In the genomic region with DNA sequence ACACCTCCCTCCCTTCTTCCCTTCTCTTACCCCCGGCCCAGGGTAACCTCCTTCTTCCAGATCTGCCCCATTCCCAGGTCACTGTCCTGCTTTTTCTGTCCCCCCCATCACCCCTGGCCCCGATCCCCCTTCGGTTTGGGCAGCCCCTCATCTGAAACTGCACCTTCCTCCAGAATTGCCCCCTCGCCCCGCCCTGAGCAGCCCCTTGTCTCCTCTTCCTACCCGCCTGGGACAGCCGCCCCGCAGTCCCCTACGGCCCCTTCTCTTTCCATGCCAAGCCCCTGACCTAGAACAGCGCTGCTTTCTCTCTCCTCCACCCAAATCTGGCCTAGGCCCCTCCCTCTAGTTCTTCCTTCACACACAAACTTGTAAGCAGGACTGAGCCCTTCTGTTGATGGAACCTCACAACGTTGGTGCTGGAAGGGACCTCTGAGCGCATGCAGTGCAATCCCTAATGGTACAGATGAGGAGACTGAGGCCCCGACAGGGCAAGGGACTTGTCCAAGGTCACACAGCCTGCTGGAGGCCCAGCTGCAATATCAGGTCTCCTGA, we compare ENCODE assay signal across 9 cellular contexts. TPM values are rescaled to one million over a fixed set of nuclear protein-coding genes. Genes with fewer than 3 reads are reported as not detected.
A peak's percentile ranks its signal among the peaks of the same experiment; 100 is the strongest.
DNase-seq lines count a peak whose midpoint lies in the region; ATAC-seq, FAIRE-seq and TF ChIP-seq lines count a peak whose summit lies in the region.
"Had no signal": no experiment of that assay in that cellular context is flagged by ENCODE, and none has a peak within 500 bp of the region (broad histone marks: within the 10 kb centered on the region; RNA-seq: fewer than 3 reads in every experiment).

No MANE protein-coding gene starts in this region.

- H3K9ac ChIP-seq in HepG2 (ENCODE audit: insufficient read depth, low read depth, low read length) = peak overlapping the region; percentile 85

- DNase-seq in CD8-positive, alpha-beta T cell = peak in 2 of 7 experiments; percentile 23 to 54
- DNase-seq in NAMALWA (ENCODE audit: low spot score) (peak; percentile 46), HepG2 (ENCODE audit: low spot score) (no peak), SHP77 (lab: John Stamatoyannopoulos, UW) (no peak), amniotic stem cell (lab: John Stamatoyannopoulos, UW) (no peak)

- ATAC-seq in CD8-positive, alpha-beta T cell = no peak
- ATAC-seq in HepG2 (peak; percentile 25), GM18858 (IDR thresholded peaks at IDR 0.05; ENCODE audit: unreplicated experiment) (no peak)

- in situ Hi-C loops in HepG2 (cut with HindIII; ENCODE audit: extremely low pct_ligation_motif_present, low pct_unique_long_range_greater_than_20kb) = no loop called here

- TF ChIP-seq POLR2A in HepG2 (IDR thresholded peaks at IDR 0.05; ENCODE audit: insufficient read depth in 1 of 2, low read depth in 2 of 2, low read length in 2 of 2) = no peak

- CTCF ChIA-PET in CD8-positive, alpha-beta T cell (lab: Charles Lee) = interaction anchor here (1.3 to 1.4 kb wide), 3 partner anchors 20 to 29 kb away, joined by 3 to 7 read pairs (median 3); a partner anchor contains a TSS
- CTCF ChIA-PET in HepG2 (lab: Yijun Ruan, JAX; ENCODE audit: low intra/inter-chr PET ratio, low total read pairs) = no interaction called here

- WGBS in HepG2 (ENCODE audit: low lambda C conversion rate) = 6% methylated on average over 13 of the region's 13 CpGs
- WGBS in thymus = 13% methylated on average over 13 of the region's 13 CpGs

- H3K4me2 ChIP-seq in HepG2 (ENCODE audit: low read depth, low read length) = peak overlapping the region; percentile 98

- POLR2A ChIA-PET in CD8-positive, alpha-beta T cell (lab: Charles Lee) = interaction anchor here (0.8 to 3.4 kb wide), 17 partner anchors 10 to 189 kb away, joined by 3 to 43 read pairs (median 4); a partner anchor contains a TSS
- POLR2A ChIA-PET in HepG2 (lab: Yijun Ruan, JAX) = interaction anchor here (1.0 to 2.7 kb wide), 19 partner anchors 10 to 492 kb away, joined by 3 to 55 read pairs (median 16); a partner anchor contains a TSS

- TF ChIP-seq CTCF in CD8-positive, alpha-beta T cell (IDR thresholded peaks at IDR 0.05) = no peak
- TF ChIP-seq CTCF in brain (conservative IDR thresholded peaks at IDR 0.05) = no peak
- TF ChIP-seq CTCF in HepG2 (CRISPR knock-in tag; IDR thresholded peaks at IDR 0.05) = no peak

- peaks cover 33% of the 10 kb centered on the region for H3K36me3 Mint-ChIP-seq in CD8-positive, alpha-beta T cell
- H3K36me3 Mint-ChIP-seq in brain = no peaks in the 10 kb centered on the region

- H3K36me3 ChIP-seq in CD8-positive, alpha-beta T cell (ENCODE audit: insufficient read depth, low read length) = peaks cover 5% of the 10 kb centered on the region
- H3K36me3 ChIP-seq in HepG2 (replicated peaks in 1 of 2; ENCODE audit: control insufficient read depth in 1 of 2, insufficient read depth in 2 of 2, low read length in 2 of 2) = peaks cover 3 to 16% of the 10 kb centered on the region in 2 experiments; a peak in 4 of 5 replicates
- peaks cover 22% of the 10 kb centered on the region for H3K36me3 ChIP-seq in thymus (ENCODE audit: control insufficient read depth, insufficient read depth)

- TF ChIP-seq EP300 in HepG2 (IDR thresholded peaks at IDR 0.05; ENCODE audit: low read depth in 2 of 2, low read length in 2 of 2) (no peak), HepG2 (CRISPR knock-in tag; IDR thresholded peaks at IDR 0.05; ENCODE audit: borderline replicate concordance) (no peak)

- no peaks in the 10 kb centered on the region for H3K9me3 ChIP-seq in CD8-positive, alpha-beta T cell (ENCODE audit: low read length)
- H3K9me3 ChIP-seq in HepG2 (ENCODE audit: low read length) (no peaks in the 10 kb centered on the region), thymus (ENCODE audit: control insufficient read depth) (no peaks in the 10 kb centered on the region)

- no peaks in the 10 kb centered on the region for H3K9me3 Mint-ChIP-seq in CD8-positive, alpha-beta T cell
- no peaks in the 10 kb centered on the region for H3K9me3 Mint-ChIP-seq in brain

- H3K4me1 Mint-ChIP-seq in CD8-positive, alpha-beta T cell (ENCODE audit: low read depth) = peaks cover 55% of the 10 kb centered on the region
- peaks cover 49% of the 10 kb centered on the region for H3K4me1 Mint-ChIP-seq in brain

- no peak for FAIRE-seq in HepG2 (lab: Jason Lieb, UNC)

- intact Hi-C loops in CD8-positive, alpha-beta T cell (cut with DNase I, micrococcal nuclease) = loop anchor here (1.0 to 5.0 kb wide), 5 partner anchors 28 to 1198 kb away; a partner anchor contains a TSS
- intact Hi-C loops in HepG2 (cut with micrococcal nuclease; ENCODE audit: unreplicated experiment) = loop anchor here (1.0 kb wide), 1 partner anchor 28 kb away; a partner anchor contains a TSS

- no peak overlapping the region for H2AFZ ChIP-seq in HepG2 (ENCODE audit: low read length)

- no peaks in the 10 kb centered on the region for H3K27me3 ChIP-seq in CD8-positive, alpha-beta T cell (ENCODE audit: insufficient read depth, low read length)
- no peaks in the 10 kb centered on the region; a peak in 1 of 5 replicates for H3K27me3 ChIP-seq in HepG2 (ENCODE audit: control insufficient read depth in 1 of 2, insufficient read depth in 2 of 2, low read length in 2 of 2)
- H3K27me3 ChIP-seq in thymus (ENCODE audit: control insufficient read depth, insufficient read depth) = no peaks in the 10 kb centered on the region

- H3K4me3 Mint-ChIP-seq in CD8-positive, alpha-beta T cell = peak overlapping the region; percentile 94
- H3K4me3 Mint-ChIP-seq in brain = peak overlapping the region; percentile 89 to 94 (median 94)

- H3K79me2 ChIP-seq in HepG2 (ENCODE audit: insufficient read depth, low read length) = peaks cover 20% of the 10 kb centered on the region

- H3K27ac ChIP-seq in CD8-positive, alpha-beta T cell (ENCODE audit: low read depth, low read length) = peak overlapping the region; percentile 64
- H3K27ac ChIP-seq in HepG2 (ENCODE audit: extremely low read length, insufficient read depth, low read length) (peak overlapping the region; percentile 62), thymus (ENCODE audit: low read depth) (no peak overlapping the region)

- H4K20me1 ChIP-seq in HepG2 (ENCODE audit: insufficient read depth, low read length) = no peaks in the 10 kb centered on the region

- BruUV-seq in HepG2 (replicated peaks; lab: Mats Ljungman, UMichigan) = no TSS peak

- no peaks in the 10 kb centered on the region for H3K27me3 Mint-ChIP-seq in CD8-positive, alpha-beta T cell (ENCODE audit: low read depth)
- H3K27me3 Mint-ChIP-seq in brain = peaks cover 15% of the 10 kb centered on the region

- TF ChIP-seq RAD21 in HepG2 (CRISPR knock-in tag; IDR thresholded peaks at IDR 0.05) = no peak

- H3K27ac Mint-ChIP-seq in CD8-positive, alpha-beta T cell = peak overlapping the region; percentile 85
- peak overlapping the region; percentile 69 to 100 (median 97) for H3K27ac Mint-ChIP-seq in brain

- peaks cover 37% of the 10 kb centered on the region for H3K4me1 ChIP-seq in CD8-positive, alpha-beta T cell (ENCODE audit: insufficient read depth, low read length)
- H3K4me1 ChIP-seq in HepG2 (ENCODE audit: insufficient read depth, low read length) (peaks cover 45% of the 10 kb centered on the region), thymus (ENCODE audit: control insufficient read depth, insufficient read depth, low read length) (peaks cover 20% of the 10 kb centered on the region)

- H3K4me3 ChIP-seq in CD8-positive, alpha-beta T cell (ENCODE audit: low read depth, low read length) = peak overlapping the region; percentile 86
- H3K4me3 ChIP-seq in HepG2 (replicated peaks in 1 of 3; ENCODE audit: insufficient read depth in 1 of 3, low read depth in 2 of 3, low read length in 3 of 3) = peak overlapping the region; percentile 88 to 99 (median 92)
- H3K4me3 ChIP-seq in thymus (ENCODE audit: low read length) = peak overlapping the region; percentile 83

RNA-seq across cellular contexts. Expression of a gene that starts 0.6 kb away (rescaled TPM):
- total RNA-seq in CD8-positive, alpha-beta T cell = 10 to 100 TPM; 14.1 to 19.5 TPM
- polyA plus RNA-seq in brain (ENCODE audit: insufficient read depth, low read depth, low replicate concordance) (120 TPM), HepG2 (2011; rRNA removed) (39.4 and 53.7 TPM in 2 replicates), thymus (25.0 TPM)
- 55.6 and 60.4 TPM in 2 replicates for total RNA-seq in HepG2 (2016; rRNA removed; fragmentation: Illumina TruSeq; extraction: Trizol)
- 8.7 and 10.0 TPM in 2 replicates for total RNA-seq in HepG2 (2016; cell fraction: cytosol; rRNA removed; fragmentation: Illumina TruSeq; extraction: Trizol; ENCODE audit: low read depth)
- 50.4 and 57.8 TPM in 2 replicates for total RNA-seq in HepG2 (2016; cell fraction: insoluble cytoplasmic fraction; rRNA removed; fragmentation: Illumina TruSeq; extraction: Trizol)
- 26.0 and 26.2 TPM in 2 replicates for total RNA-seq in HepG2 (2016; cell fraction: membrane; rRNA removed; fragmentation: Illumina TruSeq; extraction: Trizol)
- total RNA-seq in HepG2 (2016; cell fraction: nucleus; rRNA removed; fragmentation: Illumina TruSeq; extraction: Trizol) = 32.7 and 35.1 TPM in 2 replicates
- polyA plus RNA-seq in HepG2 (2011; cell fraction: cytosol; rRNA removed) = 41.3 and 44.3 TPM in 2 replicates
- polyA plus RNA-seq in HepG2 (2011; cell fraction: nucleus; rRNA removed) = 50.5 and 51.8 TPM in 2 replicates
- polyA plus RNA-seq in HepG2 (2012) = 34.9 and 36.8 TPM in 2 replicates
- 7.3 and 8.1 TPM in 2 replicates for polyA plus RNA-seq in HepG2 (2016; cell fraction: cytosol; fragmentation: Illumina TruSeq; extraction: Trizol; ENCODE audit: low read depth)
- polyA plus RNA-seq in HepG2 (2016; cell fraction: insoluble cytoplasmic fraction; fragmentation: Illumina TruSeq; extraction: Trizol; ENCODE audit: low read depth) = 57.4 and 66.7 TPM in 2 replicates
- polyA plus RNA-seq in HepG2 (2016; cell fraction: membrane; fragmentation: Illumina TruSeq; extraction: Trizol; ENCODE audit: low read depth) = 15.9 and 19.4 TPM in 2 replicates
- polyA plus RNA-seq in HepG2 (2016; cell fraction: nucleus; fragmentation: Illumina TruSeq; extraction: Trizol; ENCODE audit: insufficient read depth, low read depth) = 64.1 and 68.3 TPM in 2 replicates
- 93.1 and 95.5 TPM in 2 replicates for polyA minus RNA-seq in HepG2 (2011; rRNA and poly(A)+ RNA removed; ENCODE audit: low replicate concordance)
- polyA minus RNA-seq in HepG2 (2011; cell fraction: cytosol; rRNA and poly(A)+ RNA removed) = 33.1 and 38.4 TPM in 2 replicates
- polyA minus RNA-seq in HepG2 (2011; cell fraction: nucleus; rRNA and poly(A)+ RNA removed) = 16.5 and 18.2 TPM in 2 replicates

RNA-seq across cellular contexts. Expression of a gene that starts 6.0 kb away (rescaled TPM):
- total RNA-seq in CD8-positive, alpha-beta T cell = 1 to 10 TPM; 6.7 to 6.8 TPM
- 69.7 TPM for polyA plus RNA-seq in brain (ENCODE audit: insufficient read depth, low read depth, low replicate concordance)
- total RNA-seq in HepG2 (2016; rRNA removed; fragmentation: Illumina TruSeq; extraction: Trizol) = 3.6 and 5.1 TPM in 2 replicates
- total RNA-seq in HepG2 (2016; cell fraction: cytosol; rRNA removed; fragmentation: Illumina TruSeq; extraction: Trizol; ENCODE audit: low read depth) = 0.61 and 1.2 TPM in 2 replicates
- 2.9 and 4.9 TPM in 2 replicates for total RNA-seq in HepG2 (2016; cell fraction: insoluble cytoplasmic fraction; rRNA removed; fragmentation: Illumina TruSeq; extraction: Trizol)
- total RNA-seq in HepG2 (2016; cell fraction: membrane; rRNA removed; fragmentation: Illumina TruSeq; extraction: Trizol) = 2.1 TPM in 2 replicates
- total RNA-seq in HepG2 (2016; cell fraction: nucleus; rRNA removed; fragmentation: Illumina TruSeq; extraction: Trizol) = 5.5 and 5.6 TPM in 2 replicates
- 6.7 and 8.5 TPM in 2 replicates for polyA plus RNA-seq in HepG2 (2011; rRNA removed)
- polyA plus RNA-seq in HepG2 (2011; cell fraction: cytosol; rRNA removed) = 5.0 and 6.5 TPM in 2 replicates
- 46.4 and 54.7 TPM in 2 replicates for polyA plus RNA-seq in HepG2 (2011; cell fraction: nucleus; rRNA removed)
- 8.5 and 12.2 TPM in 2 replicates for polyA plus RNA-seq in HepG2 (2012)
- 0.38 and 0.54 TPM in 2 replicates for polyA plus RNA-seq in HepG2 (2016; cell fraction: cytosol; fragmentation: Illumina TruSeq; extraction: Trizol; ENCODE audit: low read depth)
- polyA plus RNA-seq in HepG2 (2016; cell fraction: insoluble cytoplasmic fraction; fragmentation: Illumina TruSeq; extraction: Trizol; ENCODE audit: low read depth) = 2.3 and 3.1 TPM in 2 replicates
- 1.00 and 1.0 TPM in 2 replicates for polyA plus RNA-seq in HepG2 (2016; cell fraction: membrane; fragmentation: Illumina TruSeq; extraction: Trizol; ENCODE audit: low read depth)
- polyA plus RNA-seq in HepG2 (2016; cell fraction: nucleus; fragmentation: Illumina TruSeq; extraction: Trizol; ENCODE audit: insufficient read depth, low read depth) = 8.5 and 8.9 TPM in 2 replicates
- polyA minus RNA-seq in HepG2 (2011; rRNA and poly(A)+ RNA removed; ENCODE audit: low replicate concordance) = 13.3 and 14.3 TPM in 2 replicates
- 4.7 and 7.1 TPM in 2 replicates for polyA minus RNA-seq in HepG2 (2011; cell fraction: cytosol; rRNA and poly(A)+ RNA removed)
- polyA minus RNA-seq in HepG2 (2011; cell fraction: nucleus; rRNA and poly(A)+ RNA removed) = 7.8 and 8.2 TPM in 2 replicates
- 16.6 TPM for polyA plus RNA-seq in thymus

RNA-seq across cellular contexts. Expression of a gene that starts 24.4 kb away (rescaled TPM):
- 1 to 10 TPM; 1.9 to 3.6 TPM for total RNA-seq in CD8-positive, alpha-beta T cell
- polyA plus RNA-seq in brain (ENCODE audit: insufficient read depth, low read depth, low replicate concordance) (0.32 TPM), HepG2 (2011; rRNA removed) (2.8 and 3.8 TPM in 2 replicates), thymus (2.6 TPM)
- total RNA-seq in HepG2 (2016; rRNA removed; fragmentation: Illumina TruSeq; extraction: Trizol) = 7.0 and 7.3 TPM in 2 replicates
- 3.1 and 3.3 TPM in 2 replicates for total RNA-seq in HepG2 (2016; cell fraction: cytosol; rRNA removed; fragmentation: Illumina TruSeq; extraction: Trizol; ENCODE audit: low read depth)
- 6.8 and 9.0 TPM in 2 replicates for total RNA-seq in HepG2 (2016; cell fraction: insoluble cytoplasmic fraction; rRNA removed; fragmentation: Illumina TruSeq; extraction: Trizol)
- 3.4 and 3.5 TPM in 2 replicates for total RNA-seq in HepG2 (2016; cell fraction: membrane; rRNA removed; fragmentation: Illumina TruSeq; extraction: Trizol)
- 3.4 and 3.9 TPM in 2 replicates for total RNA-seq in HepG2 (2016; cell fraction: nucleus; rRNA removed; fragmentation: Illumina TruSeq; extraction: Trizol)
- 4.4 and 5.1 TPM in 2 replicates for polyA plus RNA-seq in HepG2 (2011; cell fraction: cytosol; rRNA removed)
- polyA plus RNA-seq in HepG2 (2011; cell fraction: nucleus; rRNA removed) = 3.3 and 3.5 TPM in 2 replicates
- 1.8 and 3.1 TPM in 2 replicates for polyA plus RNA-seq in HepG2 (2012)
- 2.8 and 3.0 TPM in 2 replicates for polyA plus RNA-seq in HepG2 (2016; cell fraction: cytosol; fragmentation: Illumina TruSeq; extraction: Trizol; ENCODE audit: low read depth)
- 7.2 and 7.5 TPM in 2 replicates for polyA plus RNA-seq in HepG2 (2016; cell fraction: insoluble cytoplasmic fraction; fragmentation: Illumina TruSeq; extraction: Trizol; ENCODE audit: low read depth)
- polyA plus RNA-seq in HepG2 (2016; cell fraction: membrane; fragmentation: Illumina TruSeq; extraction: Trizol; ENCODE audit: low read depth) = 2.2 and 2.4 TPM in 2 replicates
- 6.3 and 6.4 TPM in 2 replicates for polyA plus RNA-seq in HepG2 (2016; cell fraction: nucleus; fragmentation: Illumina TruSeq; extraction: Trizol; ENCODE audit: insufficient read depth, low read depth)
- 0.33 and 2.7 TPM in 2 replicates for polyA minus RNA-seq in HepG2 (2011; rRNA and poly(A)+ RNA removed; ENCODE audit: low replicate concordance)
- polyA minus RNA-seq in HepG2 (2011; cell fraction: cytosol; rRNA and poly(A)+ RNA removed) = 0.79 and 1.4 TPM in 2 replicates
- 0.52 and 0.62 TPM in 2 replicates for polyA minus RNA-seq in HepG2 (2011; cell fraction: nucleus; rRNA and poly(A)+ RNA removed)
- total RNA-seq: HT1080 had no signal

RNA-seq across cellular contexts. Expression of a gene that starts 28.7 kb away (rescaled TPM):
- total RNA-seq in CD8-positive, alpha-beta T cell = 10 to 100 TPM; 14.5 to 15.3 TPM
- polyA plus RNA-seq in brain (ENCODE audit: insufficient read depth, low read depth, low replicate concordance) = 256 TPM
- total RNA-seq in HepG2 (2016; rRNA removed; fragmentation: Illumina TruSeq; extraction: Trizol) = 86.2 and 110 TPM in 2 replicates
- 73.4 and 74.1 TPM in 2 replicates for total RNA-seq in HepG2 (2016; cell fraction: cytosol; rRNA removed; fragmentation: Illumina TruSeq; extraction: Trizol; ENCODE audit: low read depth)
- total RNA-seq in HepG2 (2016; cell fraction: insoluble cytoplasmic fraction; rRNA removed; fragmentation: Illumina TruSeq; extraction: Trizol) = 91.8 and 113 TPM in 2 replicates
- total RNA-seq in HepG2 (2016; cell fraction: membrane; rRNA removed; fragmentation: Illumina TruSeq; extraction: Trizol) = 73.5 and 81.5 TPM in 2 replicates
- 28.1 and 30.3 TPM in 2 replicates for total RNA-seq in HepG2 (2016; cell fraction: nucleus; rRNA removed; fragmentation: Illumina TruSeq; extraction: Trizol)
- polyA plus RNA-seq in HepG2 (2011; rRNA removed) = 75.6 and 76.6 TPM in 2 replicates
- polyA plus RNA-seq in HepG2 (2011; cell fraction: cytosol; rRNA removed) = 82.4 and 83.4 TPM in 2 replicates
- polyA plus RNA-seq in HepG2 (2011; cell fraction: nucleus; rRNA removed) = 22.5 and 25.9 TPM in 2 replicates
- 72.3 and 76.5 TPM in 2 replicates for polyA plus RNA-seq in HepG2 (2012)
- 90.9 and 98.9 TPM in 2 replicates for polyA plus RNA-seq in HepG2 (2016; cell fraction: cytosol; fragmentation: Illumina TruSeq; extraction: Trizol; ENCODE audit: low read depth)
- 153 and 161 TPM in 2 replicates for polyA plus RNA-seq in HepG2 (2016; cell fraction: insoluble cytoplasmic fraction; fragmentation: Illumina TruSeq; extraction: Trizol; ENCODE audit: low read depth)
- 89.0 and 95.5 TPM in 2 replicates for polyA plus RNA-seq in HepG2 (2016; cell fraction: membrane; fragmentation: Illumina TruSeq; extraction: Trizol; ENCODE audit: low read depth)
- polyA plus RNA-seq in HepG2 (2016; cell fraction: nucleus; fragmentation: Illumina TruSeq; extraction: Trizol; ENCODE audit: insufficient read depth, low read depth) = 64.2 and 67.4 TPM in 2 replicates
- 46.4 and 87.1 TPM in 2 replicates for polyA minus RNA-seq in HepG2 (2011; rRNA and poly(A)+ RNA removed; ENCODE audit: low replicate concordance)
- 19.0 and 23.8 TPM in 2 replicates for polyA minus RNA-seq in HepG2 (2011; cell fraction: cytosol; rRNA and poly(A)+ RNA removed)
- 15.2 and 18.8 TPM in 2 replicates for polyA minus RNA-seq in HepG2 (2011; cell fraction: nucleus; rRNA and poly(A)+ RNA removed)
- 72.3 TPM for polyA plus RNA-seq in thymus

RNA-seq across cellular contexts. Expression of a gene that starts 29.0 kb away (rescaled TPM):
- total RNA-seq in CD8-positive, alpha-beta T cell = 10 to 100 TPM; 20.9 to 21.7 TPM
- polyA plus RNA-seq in brain (ENCODE audit: insufficient read depth, low read depth, low replicate concordance) = 379 TPM
- 91.5 and 92.5 TPM in 2 replicates for total RNA-seq in HepG2 (2016; rRNA removed; fragmentation: Illumina TruSeq; extraction: Trizol)
- total RNA-seq in HepG2 (2016; cell fraction: cytosol; rRNA removed; fragmentation: Illumina TruSeq; extraction: Trizol; ENCODE audit: low read depth) = 92.6 and 104 TPM in 2 replicates
- total RNA-seq in HepG2 (2016; cell fraction: insoluble cytoplasmic fraction; rRNA removed; fragmentation: Illumina TruSeq; extraction: Trizol) = 81.4 and 95.9 TPM in 2 replicates
- 165 and 174 TPM in 2 replicates for total RNA-seq in HepG2 (2016; cell fraction: membrane; rRNA removed; fragmentation: Illumina TruSeq; extraction: Trizol)
- total RNA-seq in HepG2 (2016; cell fraction: nucleus; rRNA removed; fragmentation: Illumina TruSeq; extraction: Trizol) = 33.2 and 38.7 TPM in 2 replicates
- 78.3 and 98.4 TPM in 2 replicates for polyA plus RNA-seq in HepG2 (2011; rRNA removed)
- polyA plus RNA-seq in HepG2 (2011; cell fraction: cytosol; rRNA removed) = 97.5 and 104 TPM in 2 replicates
- 95.1 and 97.9 TPM in 2 replicates for polyA plus RNA-seq in HepG2 (2011; cell fraction: nucleus; rRNA removed)
- 81.6 and 83.1 TPM in 2 replicates for polyA plus RNA-seq in HepG2 (2012)
- polyA plus RNA-seq in HepG2 (2016; cell fraction: cytosol; fragmentation: Illumina TruSeq; extraction: Trizol; ENCODE audit: low read depth) = 89.0 and 108 TPM in 2 replicates
- polyA plus RNA-seq in HepG2 (2016; cell fraction: insoluble cytoplasmic fraction; fragmentation: Illumina TruSeq; extraction: Trizol; ENCODE audit: low read depth) = 74.1 and 85.8 TPM in 2 replicates
- polyA plus RNA-seq in HepG2 (2016; cell fraction: membrane; fragmentation: Illumina TruSeq; extraction: Trizol; ENCODE audit: low read depth) = 126 and 140 TPM in 2 replicates
- 57.9 and 59.0 TPM in 2 replicates for polyA plus RNA-seq in HepG2 (2016; cell fraction: nucleus; fragmentation: Illumina TruSeq; extraction: Trizol; ENCODE audit: insufficient read depth, low read depth)
- polyA minus RNA-seq in HepG2 (2011; rRNA and poly(A)+ RNA removed; ENCODE audit: low replicate concordance) = 126 and 143 TPM in 2 replicates
- 36.5 and 39.9 TPM in 2 replicates for polyA minus RNA-seq in HepG2 (2011; cell fraction: cytosol; rRNA and poly(A)+ RNA removed)
- 18.9 and 19.6 TPM in 2 replicates for polyA minus RNA-seq in HepG2 (2011; cell fraction: nucleus; rRNA and poly(A)+ RNA removed)
- polyA plus RNA-seq in thymus = 87.0 TPM
